Comparison of ENCODE assay signal across 6 cellular contexts in the genomic region with DNA sequence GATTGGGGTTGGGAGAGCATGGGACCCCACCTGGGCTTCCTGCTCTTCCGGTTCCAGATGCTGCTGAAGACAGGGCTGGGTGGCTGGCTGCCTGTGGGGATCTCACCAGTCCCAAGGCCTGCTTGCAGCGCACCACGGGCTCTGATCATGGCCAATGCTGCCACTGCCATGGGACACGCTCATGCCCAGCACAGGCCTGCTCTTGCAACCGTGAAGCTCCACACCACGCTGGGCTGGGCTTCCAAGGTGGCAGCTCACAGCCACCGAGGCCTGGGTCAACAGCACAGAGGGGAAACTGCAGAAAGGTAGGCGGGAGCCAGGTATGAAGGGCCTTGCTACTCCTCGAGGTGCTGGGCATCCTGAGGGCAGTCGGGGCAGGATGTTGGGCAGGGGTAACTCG.
"Had no signal": no experiment of that assay in that cellular context is flagged by ENCODE, and none has a peak within 500 bp of the region (broad histone marks: within the 10 kb centered on the region; RNA-seq: fewer than 3 reads in every experiment).

No MANE protein-coding gene starts in this region.

- H3K27ac ChIP-seq: GM23248 had no signal

- DNase-seq: GM23248, GOT3, H7, HCEC 1CT, KG1 had no signal

- H3K4me3 ChIP-seq: GM23248 had no signal

- FAIRE-seq: HTR-8/SVneo had no signal

- H2AFZ ChIP-seq: GM23248 had no signal

- H3K9ac ChIP-seq: GM23248 had no signal
